In the genomic region with DNA sequence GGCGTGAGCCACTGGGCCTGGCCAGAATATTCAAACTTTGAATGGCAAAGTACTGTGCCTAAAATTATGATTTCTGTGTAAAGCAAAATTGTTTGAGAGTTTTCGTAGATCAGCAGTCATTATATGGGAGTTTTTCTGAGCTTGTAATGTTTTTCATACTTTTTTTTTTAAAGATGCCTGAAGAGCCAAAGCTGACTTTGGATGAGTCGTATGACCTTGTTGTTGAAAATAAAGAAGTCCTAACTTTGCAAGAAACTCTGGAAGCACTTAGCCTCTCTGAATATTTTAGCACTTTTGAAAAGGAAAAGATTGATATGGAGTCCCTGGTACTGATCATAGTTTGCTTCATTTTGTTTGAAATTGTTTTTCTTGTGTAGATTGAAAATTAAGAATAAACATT, we compare ENCODE assay signal across 28 cellular contexts. TPM values are rescaled to one million over a fixed set of nuclear protein-coding genes. Genes with fewer than 3 reads are reported as not detected.
DNase-seq lines count a peak whose midpoint lies in the region; ATAC-seq, FAIRE-seq and TF ChIP-seq lines count a peak whose summit lies in the region.
"Had no signal": no experiment of that assay in that cellular context is flagged by ENCODE, and none has a peak within 500 bp of the region (broad histone marks: within the 10 kb centered on the region; RNA-seq: fewer than 3 reads in every experiment).

No MANE protein-coding gene starts in this region.

- intact Hi-C loops in activated naive CD4-positive, alpha-beta T cell treated with anti-CD3 and anti-CD28 coated beads for 36 hours (cut with micrococcal nuclease): loop anchor here (2.0 kb wide), 2 partner anchors 46 to 232 kb away; partner anchors contain the start of gene MCMBP
- intact Hi-C loops in GM12878 (cut with micrococcal nuclease; ENCODE audit: unreplicated experiment): loop anchor here (5.0 kb wide), 1 partner anchor 232 kb away; no protein-coding TSS in a partner anchor
- intact Hi-C loops in left lung (cut with DNase I): no loop called here

- no peak overlapping the region for H3K9ac ChIP-seq in GM12878 (ENCODE audit: control insufficient read depth, insufficient read depth, low read length)
- H3K9ac ChIP-seq: KMS-11 had no signal

- no peak for TF ChIP-seq RAD21 in GM12878 (IDR thresholded peaks at IDR 0.05; ENCODE audit: insufficient read depth, low read depth, low read length)

- CTCF ChIA-PET in activated naive CD4-positive, alpha-beta T cell treated with anti-CD3 and anti-CD28 coated beads for 36 hours (lab: Charles Lee): no interaction called here
- CTCF ChIA-PET in GM12878 (lab: Yijun Ruan, JAX): interaction anchor here (1.2 to 1.7 kb wide), 4 partner anchors 18 to 232 kb away, joined by 3 to 11 read pairs (median 5); no protein-coding TSS in a partner anchor

- H3K27ac Mint-ChIP-seq in activated naive CD4-positive, alpha-beta T cell treated with anti-CD3 and anti-CD28 coated beads for 36 hours: peak overlapping the region; percentile 42
- peak overlapping the region; percentile 32 to 80 (median 62) for H3K27ac Mint-ChIP-seq in IgD-negative memory B cell

- no peak for FAIRE-seq in GM12878 (lab: Jason Lieb, UNC)
- FAIRE-seq: small intestine had no signal

- POLR2A ChIA-PET in GM12878 (lab: Charles Lee): interaction anchor here (0.5 to 1.3 kb wide), 3 partner anchors 26 to 155 kb away, joined by 3 to 4 read pairs (median 3); partner anchors contain the start of gene SEC23IP

- TF ChIP-seq POLR2A in GM12878 (IDR thresholded peaks at IDR 0.05; ENCODE audit: low read depth, low read length): no peak

- H3K4me1 ChIP-seq in GM12878 (ENCODE audit: control insufficient read depth, insufficient read depth, low read length) (peaks cover 8% of the 10 kb centered on the region), left lung (peaks cover 0 to 6% of the 10 kb centered on the region in 2 donors)
- H3K4me1 ChIP-seq: tibial artery had no signal

- no peaks in the 10 kb centered on the region for H3K27me3 Mint-ChIP-seq in activated naive CD4-positive, alpha-beta T cell treated with anti-CD3 and anti-CD28 coated beads for 36 hours (ENCODE audit: low read depth)
- H3K27me3 Mint-ChIP-seq in IgD-negative memory B cell: no peaks in the 10 kb centered on the region

- no TSS peak for BruUV-seq in GM12878 (replicated peaks; lab: Mats Ljungman, UMichigan)

- SMC1A ChIA-PET in GM12878 (lab: Charles Lee; ENCODE audit: uncharacterized antibody, unreplicated experiment): interaction anchor here (0.7 to 2.3 kb wide), 8 partner anchors 16 to 232 kb away, joined by 3 to 6 read pairs (median 4); partner anchors contain the start of gene SEC23IP

- no peak for TF ChIP-seq CTCF in GM12878 (IDR thresholded peaks at IDR 0.05 in 2 of 3, conservative IDR thresholded peaks at IDR 0.05 in 1 of 3; ENCODE audit: control insufficient read depth in 2 of 3, extremely low read depth in 1 of 3, insufficient read depth in 1 of 3, low read depth in 3 of 3, low read length in 3 of 3)
- no peak for TF ChIP-seq CTCF in left lung (IDR thresholded peaks at IDR 0.05)

- H4K20me1 ChIP-seq in GM12878 (ENCODE audit: control insufficient read depth, insufficient read depth): no peaks in the 10 kb centered on the region

- in situ Hi-C loops in GM12878 (cut with MboI): no loop called here

- no peak for DNase-seq in activated naive CD4-positive, alpha-beta T cell treated with anti-CD3 and anti-CD28 coated beads for 36 hours
- DNase-seq in activated naive CD4-positive, alpha-beta T cell treated with anti-CD3 and anti-CD28 coated beads, Interleukin-2, amount 50 U/mL, for 16 hours: no peak
- no peak for DNase-seq in GM12878 (ENCODE audit: low read depth, low spot score)
- DNase-seq in smooth muscle cell of the brain vasculature (ENCODE audit: low read depth, low spot score): peak; percentile 10
- no peak for DNase-seq in mesenteric fat pad (ENCODE audit: low spot score)
- DNase-seq in left lung: no peak
- DNase-seq in stimulated activated CD4-positive, alpha-beta T cell treated with anti-CD3 and anti-CD28 coated beads, Interleukin-4, amount 100 ng/mL, for 24 hours: no peak
- DNase-seq: activated CD8-positive, alpha-beta memory T cell treated with anti-CD3 and anti-CD28 coated beads, Interleukin-2, amount 50 U/mL, for 48 hours; activated gamma-delta T cell; aorta; central memory CD4-positive, alpha-beta T cell; DMS53; foreskin melanocyte; immature natural killer cell; left ventricle myocardium superior; NCI-H1048; NCI-H1930; NCI-H226; NCI-H774; Right ventricle myocardium superior; small intestine; stimulated activated CD4-positive, alpha-beta T cell treated with anti-CD3 and anti-CD28 coated beads, Interleukin-2, amount 100 ng/mL, for 48 hours; stimulated activated naive CD4-positive, alpha-beta T cell treated with Interleukin-2 at 50 U/mL for 16 hours; tibial artery had no signal

- ATAC-seq in GM12878 (no peak), left lung (no peak)
- ATAC-seq: activated CD4-positive, CD25-positive, alpha-beta regulatory T cell treated with anti-CD3 and anti-CD28 coated beads, Interleukin-2, amount 50 U/mL, for 24 hours; left ventricle myocardium superior had no signal

- H3K36me3 ChIP-seq in GM12878 (ENCODE audit: control insufficient read depth in 2 of 2, insufficient read depth in 2 of 2, low read length in 1 of 2) (peaks cover 3 to 34% of the 10 kb centered on the region in 2 experiments), left lung (peaks cover 0 to 100% of the 10 kb centered on the region in 2 donors)

- H3K4me2 ChIP-seq in GM12878 (ENCODE audit: control insufficient read depth, insufficient read depth): no peak overlapping the region
- H3K4me2 ChIP-seq: KMS-11 had no signal

- no peak overlapping the region for H3K4me3 Mint-ChIP-seq in activated naive CD4-positive, alpha-beta T cell treated with anti-CD3 and anti-CD28 coated beads for 36 hours
- peak overlapping the region in 1 of 4 donors; percentile 64 for H3K4me3 Mint-ChIP-seq in IgD-negative memory B cell
- H3K4me3 Mint-ChIP-seq: immature natural killer cell had no signal

- H3K4me3 ChIP-seq in GM12878 (no peak overlapping the region), left lung (no peak overlapping the region)
- H3K4me3 ChIP-seq: tibial artery had no signal

- RAD21 ChIA-PET in GM12878 (lab: Charles Lee; ENCODE audit: unreplicated experiment): interaction anchor here (1.6 to 2.9 kb wide), 2 partner anchors 27 to 60 kb away, joined by 3 to 7 read pairs; partner anchors contain the start of gene SEC23IP

- H3K79me2 ChIP-seq in GM12878 (ENCODE audit: control insufficient read depth, insufficient read depth, low read length): no peaks in the 10 kb centered on the region

- H3K27me3 ChIP-seq in GM12878 (replicated peaks in 1 of 2; ENCODE audit: control insufficient read depth in 2 of 2, insufficient read depth in 2 of 2, low read length in 1 of 2) (no peaks in the 10 kb centered on the region), left lung (no peaks in the 10 kb centered on the region)
- H3K27me3 ChIP-seq: tibial artery had no signal

- 98% methylated on average over 3 of the region's 3 CpGs for WGBS in GM12878 (ENCODE audit: insufficient coverage, insufficient replicate concordance, low lambda C conversion rate, missing lambda C conversion rate)

- no peak overlapping the region for H2AFZ ChIP-seq in GM12878 (ENCODE audit: control insufficient read depth, low read depth, low read length)

- H3K9me3 ChIP-seq in GM12878 (replicated peaks; ENCODE audit: control insufficient read depth, insufficient read depth, low read length): no peaks in the 10 kb centered on the region
- no peaks in the 10 kb centered on the region for H3K9me3 ChIP-seq in left lung
- H3K9me3 ChIP-seq: tibial artery had no signal

- H3K36me3 Mint-ChIP-seq in activated naive CD4-positive, alpha-beta T cell treated with anti-CD3 and anti-CD28 coated beads for 36 hours (ENCODE audit: low read depth): peaks cover 38% of the 10 kb centered on the region
- peaks cover 8% of the 10 kb centered on the region for H3K36me3 Mint-ChIP-seq in IgD-negative memory B cell

- H3K9me3 Mint-ChIP-seq in activated naive CD4-positive, alpha-beta T cell treated with anti-CD3 and anti-CD28 coated beads for 36 hours: no peaks in the 10 kb centered on the region
- no peaks in the 10 kb centered on the region for H3K9me3 Mint-ChIP-seq in IgD-negative memory B cell
- H3K9me3 Mint-ChIP-seq: immature natural killer cell had no signal

- H3K4me1 Mint-ChIP-seq in activated naive CD4-positive, alpha-beta T cell treated with anti-CD3 and anti-CD28 coated beads for 36 hours (ENCODE audit: low read depth): peaks cover 13% of the 10 kb centered on the region
- H3K4me1 Mint-ChIP-seq in IgD-negative memory B cell: peaks cover 10 to 18% (median 13%) of the 10 kb centered on the region in 3 donors

- TF ChIP-seq EP300 in GM12878 (IDR thresholded peaks at IDR 0.05; ENCODE audit: borderline replicate concordance in 1 of 2, control insufficient read depth in 1 of 2, low read depth in 2 of 2, low read length in 2 of 2): no peak

- H3K27ac ChIP-seq in GM12878 (ENCODE audit: control insufficient read depth, insufficient read depth) (peak overlapping the region; percentile 62), left lung (no peak overlapping the region)
- H3K27ac ChIP-seq: epithelial cell of prostate, KMS-11, tibial artery had no signal

RNA-seq across cellular contexts. Expression of gene SEC23IP, which starts 26.7 kb away (rescaled TPM):
- 10 to 100 TPM; 49.0 to 55.2 TPM for total RNA-seq in activated naive CD4-positive, alpha-beta T cell treated with anti-CD3 and anti-CD28 coated beads for 36 hours
- polyA plus RNA-seq in IgD-negative memory B cell (42.4 TPM), GM12878 (2011; rRNA removed) (29.9 and 38.3 TPM in 2 replicates), GM12878 (2014; fragmentation: Illumina TruSeq; extraction: Trizol) (68.0 and 68.4 TPM in 2 replicates), GM12878 (2014; fragmentation: Nextera tagmentation; extraction: Ambion mirVana) (10 to 100 TPM; 15.1 to 20.8 TPM), GM12878 (2014; rRNA removed) (33.6 and 39.0 TPM in 2 replicates), GM12878 (2016; fragmentation: Nextera tagmentation; extraction: Ambion mirVana) (10 to 100 TPM; 72.2 to 79.2 TPM)
- 61.1 and 62.2 TPM in 2 replicates for total RNA-seq in GM12878 (2013; cell fraction: nucleolus; rRNA removed)
- total RNA-seq in GM12878 (2014; rRNA removed) (21.6 and 30.3 TPM in 2 replicates), GM12878 (2014; rRNA removed; fragmentation: Illumina TruSeq; extraction: Trizol) (26.8 and 30.7 TPM in 2 replicates), GM12878 (2021) (71.9 and 82.5 TPM in 2 replicates), mesenteric fat pad (62.3 TPM), left lung (10 to 100 TPM; 61.4 to 63.4 TPM)
- polyA plus RNA-seq in GM12878 (2011; ENCODE audit: low read depth): 18.5 TPM
- polyA plus RNA-seq in GM12878 (2011; cell fraction: cytosol; rRNA removed): 32.3 and 34.9 TPM in 2 replicates
- polyA plus RNA-seq in GM12878 (2011; cell fraction: nucleus; rRNA removed): 32.4 and 38.1 TPM in 2 replicates
- 21.4 and 27.7 TPM in 2 replicates for polyA plus RNA-seq in GM12878 (2012)
- 78.5 and 98.5 TPM in 2 replicates for polyA minus RNA-seq in GM12878 (2011; rRNA and poly(A)+ RNA removed)
- polyA minus RNA-seq in GM12878 (2011; cell fraction: cytosol; rRNA and poly(A)+ RNA removed): 19.8 and 27.0 TPM in 2 replicates
- 14.6 and 26.2 TPM in 2 replicates for polyA minus RNA-seq in GM12878 (2011; cell fraction: nucleus; rRNA and poly(A)+ RNA removed)

RNA-seq across cellular contexts. Expression of gene MCMBP, which starts 46.6 kb away (rescaled TPM):
- 10 to 100 TPM; 76.9 to 77.7 TPM for total RNA-seq in activated naive CD4-positive, alpha-beta T cell treated with anti-CD3 and anti-CD28 coated beads for 36 hours
- 33.9 TPM for polyA plus RNA-seq in IgD-negative memory B cell
- total RNA-seq in GM12878 (2013; cell fraction: nucleolus; rRNA removed): 56.2 and 57.5 TPM in 2 replicates
- total RNA-seq in GM12878 (2014; rRNA removed): 70.5 and 77.2 TPM in 2 replicates
- total RNA-seq in GM12878 (2014; rRNA removed; fragmentation: Illumina TruSeq; extraction: Trizol): 71.7 and 72.5 TPM in 2 replicates
- total RNA-seq in GM12878 (2021): 80.1 and 80.2 TPM in 2 replicates
- 29.7 TPM for polyA plus RNA-seq in GM12878 (2011; ENCODE audit: low read depth)
- 93.1 and 106 TPM in 2 replicates for polyA plus RNA-seq in GM12878 (2011; rRNA removed)
- 68.6 and 69.1 TPM in 2 replicates for polyA plus RNA-seq in GM12878 (2011; cell fraction: cytosol; rRNA removed)
- 46.4 and 48.7 TPM in 2 replicates for polyA plus RNA-seq in GM12878 (2011; cell fraction: nucleus; rRNA removed)
- polyA plus RNA-seq in GM12878 (2012): 31.3 and 32.9 TPM in 2 replicates
- polyA plus RNA-seq in GM12878 (2014; fragmentation: Illumina TruSeq; extraction: Trizol): 86.8 and 108 TPM in 2 replicates
- polyA plus RNA-seq in GM12878 (2014; fragmentation: Nextera tagmentation; extraction: Ambion mirVana): 10 to 100 TPM; 22.1 to 29.4 TPM
- 67.1 and 74.2 TPM in 2 replicates for polyA plus RNA-seq in GM12878 (2014; rRNA removed)
- 10 to 100 TPM in 1 of 2 experiments, 1 to 10 TPM in 1; 7.6 to 80.8 TPM for polyA plus RNA-seq in GM12878 (2016; fragmentation: Nextera tagmentation; extraction: Ambion mirVana)
- 78.1 and 111 TPM in 2 replicates for polyA minus RNA-seq in GM12878 (2011; rRNA and poly(A)+ RNA removed)
- polyA minus RNA-seq in GM12878 (2011; cell fraction: cytosol; rRNA and poly(A)+ RNA removed): 24.5 and 41.3 TPM in 2 replicates
- polyA minus RNA-seq in GM12878 (2011; cell fraction: nucleus; rRNA and poly(A)+ RNA removed): 24.3 and 38.9 TPM in 2 replicates
- total RNA-seq in mesenteric fat pad: 56.0 TPM
- total RNA-seq in left lung: 10 to 100 TPM; 40.6 to 65.8 TPM

Comparison
In these comparisons a context has a peak if more than half of its experiments do, and no peak if none do; other contexts are left out.
1. intact Hi-C loops: an anchor here in activated naive CD4-positive, alpha-beta T cell treated with anti-CD3 and anti-CD28 coated beads for 36 hours (2.0 kb wide) and GM12878 (5.0 kb wide); none called in left lung.